In genomic region chr6:11538049-11538798, GRCh38 we compare ENCODE assay signal across 8 cellular contexts. TPM values are rescaled to one million over a fixed set of nuclear protein-coding genes. Genes with fewer than 3 reads are reported as not detected.
DNase-seq lines count a peak whose midpoint lies in the region; ATAC-seq and TF ChIP-seq lines count a peak whose summit lies in the region.

No MANE protein-coding gene starts in this region.

- peaks cover 10% of the 10 kb centered on the region for H3F3A ChIP-seq in smooth muscle cell (ENCODE audit: low read depth)

- H2AFZ ChIP-seq in smooth muscle cell (ENCODE audit: low read depth) = peak overlapping the region; percentile 88

- no peaks in the 10 kb centered on the region for H3K9me3 Mint-ChIP-seq in CD8-positive, alpha-beta T cell
- H3K9me3 Mint-ChIP-seq in immature natural killer cell = no peaks in the 10 kb centered on the region

- TF ChIP-seq CTCF in CD8-positive, alpha-beta T cell (IDR thresholded peaks at IDR 0.05) = no peak
- no peak for TF ChIP-seq CTCF in smooth muscle cell (IDR thresholded peaks at IDR 0.05; ENCODE audit: borderline replicate concordance, insufficient read depth, poor library complexity, severe bottlenecking)

- peak overlapping the region; percentile 85 for H3K4me3 Mint-ChIP-seq in CD8-positive, alpha-beta T cell
- H3K4me3 Mint-ChIP-seq in immature natural killer cell = peak overlapping the region; percentile 86 to 92 (median 88)

- no peaks in the 10 kb centered on the region for H3K9me3 ChIP-seq in CD8-positive, alpha-beta T cell (ENCODE audit: low read length)
- H3K9me3 ChIP-seq in smooth muscle cell (replicated peaks; ENCODE audit: low read depth) = no peaks in the 10 kb centered on the region

- WGBS in smooth muscle cell (ENCODE audit: low lambda C conversion rate) = under 1% methylated on average over 34 of the region's 74 CpGs

- ATAC-seq in CD8-positive, alpha-beta T cell = peak; percentile 5
- ATAC-seq in GM19397 (IDR thresholded peaks at IDR 0.05; ENCODE audit: unreplicated experiment) = peak; percentile 25
- peak; percentile 2 for ATAC-seq in HG03469 (IDR thresholded peaks at IDR 0.05; ENCODE audit: unreplicated experiment)

- POLR2A ChIA-PET in CD8-positive, alpha-beta T cell (lab: Charles Lee) = interaction anchor here (0.7 kb wide), 1 partner anchor 156 kb away, joined by 3 read pairs; no protein-coding TSS in a partner anchor

- no peaks in the 10 kb centered on the region for H4K20me1 ChIP-seq in smooth muscle cell (ENCODE audit: low read depth)

- peak overlapping the region; percentile 94 for H3K4me2 ChIP-seq in smooth muscle cell

- in situ Hi-C loops in T47D (cut with HindIII; ENCODE audit: low pct_unique_long_range_greater_than_20kb, low sequenced_read_pairs) = no loop called here

- no peaks in the 10 kb centered on the region for H3K79me2 ChIP-seq in smooth muscle cell (ENCODE audit: low read depth)

- peaks cover 10% of the 10 kb centered on the region for H3K4me1 ChIP-seq in CD8-positive, alpha-beta T cell (ENCODE audit: insufficient read depth, low read length)
- peaks cover 9% of the 10 kb centered on the region for H3K4me1 ChIP-seq in smooth muscle cell (ENCODE audit: low read depth)

- CTCF ChIA-PET in CD8-positive, alpha-beta T cell (lab: Charles Lee) = no interaction called here

- no peaks in the 10 kb centered on the region for H3K27me3 ChIP-seq in CD8-positive, alpha-beta T cell (ENCODE audit: insufficient read depth, low read length)
- H3K27me3 ChIP-seq in smooth muscle cell (ENCODE audit: low read depth) = peaks cover 7% of the 10 kb centered on the region

- peak overlapping the region; percentile 85 for H3K4me3 ChIP-seq in CD8-positive, alpha-beta T cell (ENCODE audit: low read depth, low read length)
- peak overlapping the region; percentile 68 for H3K4me3 ChIP-seq in smooth muscle cell

- peak overlapping the region; percentile 57 for H3K27ac ChIP-seq in CD8-positive, alpha-beta T cell (ENCODE audit: low read depth, low read length)
- no peak overlapping the region for H3K27ac ChIP-seq in smooth muscle cell (ENCODE audit: low read depth)

- DNase-seq in CD8-positive, alpha-beta T cell = peak in 5 of 7 experiments; percentile 7 to 61 (median 29)
- DNase-seq in T-helper 2 cell (peak in 4 of 5 experiments; percentile 8 to 40 (median 10)), T47D (ENCODE audit: low read depth in 1 of 2, low spot score in 1 of 2) (peak; percentile 16 to 24), immature natural killer cell (peak; percentile 13 to 21 (median 15)), smooth muscle cell (lab: John Stamatoyannopoulos, UW; ENCODE audit: unreplicated experiment) (no peak), mucosa of gallbladder (ENCODE audit: low spot score) (no peak)

- peak overlapping the region; percentile 74 for H3K27ac Mint-ChIP-seq in CD8-positive, alpha-beta T cell
- peak overlapping the region in 5 of 6 donors; percentile 71 to 89 (median 81) for H3K27ac Mint-ChIP-seq in immature natural killer cell

- peaks cover 18% of the 10 kb centered on the region for H3K4me1 Mint-ChIP-seq in CD8-positive, alpha-beta T cell (ENCODE audit: low read depth)
- H3K4me1 Mint-ChIP-seq in immature natural killer cell = peaks cover 10 to 20% of the 10 kb centered on the region in 2 donors

- no peaks in the 10 kb centered on the region for H3K36me3 Mint-ChIP-seq in CD8-positive, alpha-beta T cell
- no peaks in the 10 kb centered on the region for H3K36me3 Mint-ChIP-seq in immature natural killer cell

- no peaks in the 10 kb centered on the region for H3K36me3 ChIP-seq in CD8-positive, alpha-beta T cell (ENCODE audit: insufficient read depth, low read length)
- H3K36me3 ChIP-seq in smooth muscle cell (ENCODE audit: low read depth) = no peaks in the 10 kb centered on the region

- peak overlapping the region; percentile 16 for H3K9ac ChIP-seq in smooth muscle cell (ENCODE audit: low read depth)

- peaks cover 7% of the 10 kb centered on the region for H3K27me3 Mint-ChIP-seq in CD8-positive, alpha-beta T cell (ENCODE audit: low read depth)
- peaks cover 0 to 9% (median 5%) of the 10 kb centered on the region in 3 donors for H3K27me3 Mint-ChIP-seq in immature natural killer cell (ENCODE audit: low read depth in 3 of 3)

- intact Hi-C loops in CD8-positive, alpha-beta T cell (cut with DNase I, micrococcal nuclease) = loop anchor here (5.0 to 10.0 kb wide), 7 partner anchors 156 to 1789 kb away; partner anchors contain the start of genes MAK (in 2 of the 2), TBC1D7 (in 2 of the 2), C6orf52 (in 1 of the 2) and PAK1IP1 (in 1 of the 2)

RNA-seq across cellular contexts. Expression of gene TMEM170B, which starts 0.7 kb away (rescaled TPM):
- total RNA-seq in CD8-positive, alpha-beta T cell = 1 to 10 TPM; 2.2 TPM
- polyA plus RNA-seq in immature natural killer cell (under 1 TPM; 0.17 to 0.59 (median 0.36) TPM), smooth muscle cell (0.40 and 0.50 TPM in 2 replicates)
- total RNA-seq in smooth muscle cell (0.81 and 1.3 TPM in 2 replicates), mucosa of gallbladder (4.5 TPM)

Comparison
In these comparisons a context has a peak if more than half of its experiments do, and no peak if none do; other contexts are left out.
1. DNase-seq: peak in CD8-positive, alpha-beta T cell (5 of 7), T-helper 2 cell (4 of 5), T47D (2 of 2) and immature natural killer cell (3 of 3); none in smooth muscle cell (single experiment) and mucosa of gallbladder (single experiment).
2. Peak in every context shown above with its lines, with median percentiles within 50 percentile points of each other: ATAC-seq.